33 cellular contexts compared by ENCODE assay signal in the genomic region with DNA sequence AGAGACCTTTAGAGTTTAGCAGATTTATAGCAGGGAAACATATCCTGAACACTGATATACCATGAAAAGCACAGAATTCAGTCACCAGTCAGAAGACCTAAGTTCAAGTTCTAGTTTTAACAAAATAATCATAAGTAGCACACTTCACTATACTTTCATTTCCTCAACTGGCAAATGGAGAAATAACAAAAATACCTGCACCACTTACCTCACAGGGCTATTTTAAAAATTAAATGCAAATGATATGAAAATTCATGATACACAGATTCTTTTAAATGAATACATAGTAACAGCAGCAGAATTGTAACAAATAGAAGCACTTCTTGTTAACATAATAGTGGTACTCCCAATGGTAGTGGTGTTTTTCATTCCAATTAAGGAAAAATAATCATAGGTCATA.
DNase-seq lines count a peak whose midpoint lies in the region; ATAC-seq and TF ChIP-seq lines count a peak whose summit lies in the region.
"Had no signal": no experiment of that assay in that cellular context is flagged by ENCODE, and none has a peak within 500 bp of the region (broad histone marks: within the 10 kb centered on the region; RNA-seq: fewer than 3 reads in every experiment).

No MANE protein-coding gene starts in this region.

- POLR2A ChIA-PET in OCI-LY7 (lab: Charles Lee) = no interaction called here

- H3K9me3 Mint-ChIP-seq in stimulated activated naive CD8-positive, alpha-beta T cell treated with anti-CD3 and anti-CD28 coated beads, Interleukin-15, Interleukin-2, amounts not matched to agents 100 ng/mL and 50 ng/mL, for 24 hours = no peaks in the 10 kb centered on the region
- H3K9me3 Mint-ChIP-seq: activated CD4-positive, alpha-beta memory T cell treated with anti-CD3 and anti-CD28 coated beads for 36 hours; activated naive CD4-positive, alpha-beta T cell treated with anti-CD3 and anti-CD28 coated beads, Interleukin-2, amount 50 U/mL, for 24 hours; activated T-helper 1 cell treated with anti-CD3 and anti-CD28 coated beads, Interleukin-12 subunit alpha, Interleukin-12 subunit beta, Interleukin-2, Interleukin-4 antibody, amounts not matched to agents 30 ng/mL and 10 ng/mL and 1 ng/mL, durations not matched to agents 14 hours and 24 hours and 36 hours; CD4-positive, alpha-beta T cell; effector memory CD8-positive, alpha-beta T cell had no signal

- H3K4me3 Mint-ChIP-seq in stimulated activated naive CD8-positive, alpha-beta T cell treated with anti-CD3 and anti-CD28 coated beads, Interleukin-15, Interleukin-2, amounts not matched to agents 100 ng/mL and 50 ng/mL, for 24 hours = no peak overlapping the region
- H3K4me3 Mint-ChIP-seq: activated CD4-positive, alpha-beta memory T cell treated with anti-CD3 and anti-CD28 coated beads for 36 hours; activated naive CD4-positive, alpha-beta T cell treated with anti-CD3 and anti-CD28 coated beads, Interleukin-2, amount 50 U/mL, for 24 hours; activated T-helper 1 cell treated with anti-CD3 and anti-CD28 coated beads, Interleukin-12 subunit alpha, Interleukin-12 subunit beta, Interleukin-2, Interleukin-4 antibody, amounts not matched to agents 30 ng/mL and 10 ng/mL and 1 ng/mL, durations not matched to agents 14 hours and 24 hours and 36 hours; CD4-positive, alpha-beta T cell; effector memory CD8-positive, alpha-beta T cell; naive thymus-derived CD8-positive, alpha-beta T cell had no signal

- H3K27me3 Mint-ChIP-seq in stimulated activated naive CD8-positive, alpha-beta T cell treated with anti-CD3 and anti-CD28 coated beads, Interleukin-15, Interleukin-2, amounts not matched to agents 100 ng/mL and 50 ng/mL, for 24 hours = no peaks in the 10 kb centered on the region
- H3K27me3 Mint-ChIP-seq: activated CD4-positive, alpha-beta memory T cell treated with anti-CD3 and anti-CD28 coated beads for 36 hours; activated naive CD4-positive, alpha-beta T cell treated with anti-CD3 and anti-CD28 coated beads, Interleukin-2, amount 50 U/mL, for 24 hours; CD4-positive, alpha-beta T cell; effector memory CD8-positive, alpha-beta T cell; naive thymus-derived CD8-positive, alpha-beta T cell had no signal

- ATAC-seq in stimulated activated naive CD8-positive, alpha-beta T cell treated with anti-CD3 and anti-CD28 coated beads, Interleukin-15, Interleukin-2, amounts not matched to agents 100 U/mL and 50 U/mL, for 24 hours = no peak
- ATAC-seq in HG02798 (IDR thresholded peaks at IDR 0.05; ENCODE audit: poor library complexity, unreplicated experiment) (peak; percentile 30), GM18873 (IDR thresholded peaks at IDR 0.05; ENCODE audit: low FRiP score, unreplicated experiment) (no peak), HG02970 (IDR thresholded peaks at IDR 0.05; ENCODE audit: low FRiP score, unreplicated experiment) (no peak)
- ATAC-seq: effector memory CD8-positive, alpha-beta T cell; HepG2; naive thymus-derived CD8-positive, alpha-beta T cell; Panc1; psoas muscle had no signal

- H3K4me2 ChIP-seq in OCI-LY7 (ENCODE audit: low read length) = peak overlapping the region; percentile 43
- H3K4me2 ChIP-seq in GM23248 (ENCODE audit: unreplicated experiment) = no peak overlapping the region

- no peaks in the 10 kb centered on the region for H3K27me3 ChIP-seq in GM23248 (replicated peaks; ENCODE audit: insufficient read depth)
- H3K27me3 ChIP-seq: sigmoid colon, vagina had no signal

- no peaks in the 10 kb centered on the region for H3F3A ChIP-seq in GM23248 (ENCODE audit: insufficient read depth)

- peaks cover 4% of the 10 kb centered on the region; the same call in 1 of the 2 replicates for H3K9me3 ChIP-seq in OCI-LY7 (ENCODE audit: low read length)
- no peaks in the 10 kb centered on the region for H3K9me3 ChIP-seq in GM23248 (ENCODE audit: low read depth)
- H3K9me3 ChIP-seq: psoas muscle, sigmoid colon, thoracic aorta, vagina had no signal

- CTCF ChIA-PET in OCI-LY7 (lab: Charles Lee; ENCODE audit: unreplicated experiment) = no interaction called here

- no peak overlapping the region for H2AFZ ChIP-seq in OCI-LY7 (ENCODE audit: low read length)
- no peak overlapping the region for H2AFZ ChIP-seq in GM23248

- peaks cover 85% of the 10 kb centered on the region for H3K79me2 ChIP-seq in OCI-LY7 (ENCODE audit: insufficient read depth, low read depth, low read length)
- H3K79me2 ChIP-seq in GM23248 (ENCODE audit: insufficient read depth) = no peaks in the 10 kb centered on the region

- H3K27ac ChIP-seq in OCI-LY7 (ENCODE audit: low read depth, low read length, poor library complexity, severe bottlenecking) (peak overlapping the region; percentile 47), GM23248 (no peak overlapping the region)
- H3K27ac ChIP-seq: coronary artery, psoas muscle, sigmoid colon, thoracic aorta, vagina had no signal

- H3K36me3 ChIP-seq in OCI-LY7 (ENCODE audit: insufficient read depth, low read length) (peaks cover 93% of the 10 kb centered on the region), GM23248 (ENCODE audit: low read depth) (no peaks in the 10 kb centered on the region)
- H3K36me3 ChIP-seq: sigmoid colon, thoracic aorta, vagina had no signal

- no peak for DNase-seq in stimulated activated naive CD8-positive, alpha-beta T cell treated with anti-CD3 and anti-CD28 coated beads, Interleukin-15, Interleukin-2, amounts not matched to agents 100 U/mL and 50 U/mL, for 24 hours
- DNase-seq in OCI-LY7 (ENCODE audit: low spot score) (peak; percentile 17), GM23248 (no peak), lower leg skin (ENCODE audit: low spot score in 2 of 2) (no peak)
- DNase-seq: activated CD4-positive, alpha-beta memory T cell treated with anti-CD3 and anti-CD28 coated beads for 36 hours; activated CD8-positive, alpha-beta memory T cell treated with anti-CD3 and anti-CD28 coated beads, Interleukin-2, amount 50 U/mL, for 4 hours; CD4-positive, alpha-beta T cell; effector memory CD8-positive, alpha-beta T cell; head of caudate nucleus; midbrain; naive thymus-derived CD8-positive, alpha-beta T cell; NCI-H1092; NCI-H1694 treated with DMSO at 0.1 percent for 48 hours; NCI-H524 treated with DMSO at 0.1 percent for 48 hours; NK-92 treated with Interleukin-12 subunit alpha and Interleukin-12 subunit beta, amount 100 ng/mL, for 24 hours; nucleus accumbens; psoas muscle; SHP77 treated with DMSO at 0.1 percent for 48 hours; sigmoid colon; stimulated activated CD4-positive, alpha-beta T cell treated with anti-CD3 and anti-CD28 coated beads, Interleukin-15, amount 100 ng/mL, for 24 hours; stimulated activated naive CD4-positive, alpha-beta T cell treated with Interleukin-2 at 50 U/mL for 16 hours; SW 1271 had no signal

- peaks cover 17% of the 10 kb centered on the region for H3K4me1 Mint-ChIP-seq in stimulated activated naive CD8-positive, alpha-beta T cell treated with anti-CD3 and anti-CD28 coated beads, Interleukin-15, Interleukin-2, amounts not matched to agents 100 ng/mL and 50 ng/mL, for 24 hours (ENCODE audit: low read depth)

- no peaks in the 10 kb centered on the region for H3K9me2 ChIP-seq in OCI-LY7 (ENCODE audit: insufficient read depth, low read length)
- no peaks in the 10 kb centered on the region for H3K9me2 ChIP-seq in GM23248 (ENCODE audit: insufficient read depth)

- peak overlapping the region; percentile 31 for H3K27ac Mint-ChIP-seq in stimulated activated naive CD8-positive, alpha-beta T cell treated with anti-CD3 and anti-CD28 coated beads, Interleukin-15, Interleukin-2, amounts not matched to agents 100 ng/mL and 50 ng/mL, for 24 hours
- H3K27ac Mint-ChIP-seq: activated CD4-positive, alpha-beta memory T cell treated with anti-CD3 and anti-CD28 coated beads for 36 hours; activated naive CD4-positive, alpha-beta T cell treated with anti-CD3 and anti-CD28 coated beads, Interleukin-2, amount 50 U/mL, for 24 hours; activated T-helper 1 cell treated with anti-CD3 and anti-CD28 coated beads, Interleukin-12 subunit alpha, Interleukin-12 subunit beta, Interleukin-2, Interleukin-4 antibody, amounts not matched to agents 30 ng/mL and 10 ng/mL and 1 ng/mL, durations not matched to agents 14 hours and 24 hours and 36 hours; CD4-positive, alpha-beta T cell; effector memory CD8-positive, alpha-beta T cell had no signal

- no peak for TF ChIP-seq POLR2A in lower leg skin (IDR thresholded peaks at IDR 0.05)

- BruUV-seq in OCI-LY7 (replicated peaks; lab: Mats Ljungman, UMichigan) = no TSS peak

- no peak overlapping the region for H3K9ac ChIP-seq in GM23248

- H3K4me3 ChIP-seq in OCI-LY7 (ENCODE audit: low read depth, low read length, poor library complexity, severe bottlenecking) = no peak overlapping the region
- no peak overlapping the region for H3K4me3 ChIP-seq in GM23248
- no peak overlapping the region for H3K4me3 ChIP-seq in lower leg skin (ENCODE audit: low read depth, poor library complexity, severe bottlenecking)
- H3K4me3 ChIP-seq: coronary artery, psoas muscle, sigmoid colon, thoracic aorta, vagina had no signal

- TF ChIP-seq CTCF in OCI-LY7 (conservative IDR thresholded peaks at IDR 0.05; ENCODE audit: low read length) (no peak), lower leg skin (IDR thresholded peaks at IDR 0.05) (no peak)

- in situ Hi-C loops in GM23248 (cut with MboI) = no loop called here

- H3K4me1 ChIP-seq in OCI-LY7 (ENCODE audit: insufficient read depth, low read length, poor library complexity, severe bottlenecking) (peaks cover 26% of the 10 kb centered on the region), GM23248 (ENCODE audit: insufficient read depth) (0 out of 2 replicates have a peak, but pooled peaks cover 5% of the 10 kb centered on the region)
- H3K4me1 ChIP-seq: psoas muscle, vagina had no signal

- intact Hi-C loops in OCI-LY7 (cut with micrococcal nuclease; ENCODE audit: unreplicated experiment) (no loop called here), lower leg skin (cut with DNase I; ENCODE audit: low total_unique reads) (no loop called here)

- peaks cover 30% of the 10 kb centered on the region for H3K36me3 Mint-ChIP-seq in stimulated activated naive CD8-positive, alpha-beta T cell treated with anti-CD3 and anti-CD28 coated beads, Interleukin-15, Interleukin-2, amounts not matched to agents 100 ng/mL and 50 ng/mL, for 24 hours (ENCODE audit: low read depth)

- H4K20me1 ChIP-seq in OCI-LY7 (ENCODE audit: insufficient read depth, low read length) = no peaks in the 10 kb centered on the region; the same call in 1 of the 2 replicates
- H4K20me1 ChIP-seq in GM23248 (ENCODE audit: insufficient read depth) = no peaks in the 10 kb centered on the region; the same call in 1 of the 2 replicates
